19 cellular contexts compared by ENCODE assay signal in the genomic region with DNA sequence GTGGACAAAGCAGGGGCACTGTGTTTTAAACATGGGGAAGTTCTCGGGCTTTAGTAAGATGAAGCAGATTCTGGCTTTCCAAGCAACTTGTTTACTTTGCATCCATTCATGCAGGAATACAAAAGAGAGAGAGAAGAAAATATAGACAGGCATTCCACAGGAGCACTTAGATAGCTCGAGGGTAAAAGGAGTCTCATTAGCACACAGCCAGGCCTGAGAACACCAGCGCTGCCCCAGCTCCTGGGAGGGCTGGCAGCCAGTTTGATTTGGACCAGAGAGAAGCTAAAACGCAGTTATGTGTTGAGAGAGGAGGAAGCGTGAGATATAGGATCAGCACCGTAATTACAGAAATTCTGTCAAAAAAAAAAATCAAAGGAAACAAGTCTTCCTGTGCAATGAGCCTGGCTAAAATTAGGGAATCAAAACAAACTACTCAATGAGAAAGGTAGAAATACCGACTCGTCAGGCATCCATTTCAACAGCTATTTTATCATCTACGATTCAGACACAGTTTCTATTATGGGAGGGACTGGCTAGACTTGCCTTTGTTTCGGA.
DNase-seq lines count a peak whose midpoint lies in the region; ATAC-seq, FAIRE-seq and TF ChIP-seq lines count a peak whose summit lies in the region.
"Had no signal": no experiment of that assay in that cellular context is flagged by ENCODE, and none has a peak within 500 bp of the region (broad histone marks: within the 10 kb centered on the region; RNA-seq: fewer than 3 reads in every experiment).

No MANE protein-coding gene starts in this region.

- no peak for FAIRE-seq in keratinocyte (lab: Jason Lieb, UNC)
- FAIRE-seq: urothelium cell line had no signal

- no peaks in the 10 kb centered on the region for H3K27me3 Mint-ChIP-seq in central memory CD8-positive, alpha-beta T cell

- intact Hi-C loops in Right ventricle myocardium superior (cut with DNase I) (no loop called here), mucosa of descending colon (cut with DNase I, micrococcal nuclease) (no loop called here)

- peak overlapping the region; percentile 3 for H3K27ac Mint-ChIP-seq in central memory CD8-positive, alpha-beta T cell (ENCODE audit: low read depth)
- H3K27ac Mint-ChIP-seq: activated CD8-positive, alpha-beta T cell treated with anti-CD3 and anti-CD28 coated beads, Interleukin-2, amount 10 ng/mL, durations not matched to agents 7 days and 5 days had no signal

- H3K36me3 Mint-ChIP-seq in central memory CD8-positive, alpha-beta T cell (ENCODE audit: insufficient read depth), result peaks cover 42% of the 10 kb centered on the region

- H3K9me3 Mint-ChIP-seq in central memory CD8-positive, alpha-beta T cell, result no peaks in the 10 kb centered on the region

- dilution Hi-C loops in keratinocyte (cut with MboI; ENCODE audit: extremely low pct_ligation_motif_present, low sequenced_read_pairs), result no loop called here

- peaks cover 79% of the 10 kb centered on the region for H3K79me2 ChIP-seq in keratinocyte (ENCODE audit: control insufficient read depth, insufficient read depth, low read length)

- no peak for TF ChIP-seq CTCF in right atrium auricular region (IDR thresholded peaks at IDR 0.05)
- no peak for TF ChIP-seq CTCF in keratinocyte (optimal IDR thresholded peaks at IDR 0.05 in 1 of 3, IDR thresholded peaks at IDR 0.05 in 1 of 3, conservative IDR thresholded peaks at IDR 0.05 in 1 of 3; ENCODE audit: extremely low read depth in 1 of 3, insufficient read depth in 2 of 3, low read length in 3 of 3)
- TF ChIP-seq CTCF in mucosa of descending colon (IDR thresholded peaks at IDR 0.05), result no peak

- H3K27me3 ChIP-seq in right atrium auricular region (no peaks in the 10 kb centered on the region), keratinocyte (ENCODE audit: control insufficient read depth, extremely low read depth, insufficient read depth, low read length) (no peaks in the 10 kb centered on the region)

- no peaks in the 10 kb centered on the region for H3K9me3 ChIP-seq in right atrium auricular region
- H3K9me3 ChIP-seq in keratinocyte (ENCODE audit: control insufficient read depth, low read depth, low read length), result no peaks in the 10 kb centered on the region
- H3K9me3 ChIP-seq in mucosa of descending colon, result no peaks in the 10 kb centered on the region

- H3K36me3 ChIP-seq in right atrium auricular region (peaks cover 16% of the 10 kb centered on the region), keratinocyte (ENCODE audit: control insufficient read depth in 2 of 2, extremely low read depth in 1 of 2, insufficient read depth in 2 of 2, low read length in 2 of 2) (peaks cover 26 to 32% of the 10 kb centered on the region in 2 experiments), mucosa of descending colon (ENCODE audit: low read depth) (no peaks in the 10 kb centered on the region)

- H3K9me1 ChIP-seq in keratinocyte (ENCODE audit: control insufficient read depth, extremely low read depth, insufficient read depth, low read length), result no peaks in the 10 kb centered on the region

- no peak overlapping the region for H3K4me3 ChIP-seq in right atrium auricular region
- H3K4me3 ChIP-seq in keratinocyte (ENCODE audit: control insufficient read depth in 2 of 3, extremely low read depth in 1 of 3, insufficient read depth in 2 of 3, low read depth in 1 of 3, low read length in 3 of 3), result no peak overlapping the region
- H3K4me3 ChIP-seq in mucosa of descending colon, result no peak overlapping the region

- DNase-seq in Right ventricle myocardium superior (no peak), right atrium auricular region (ENCODE audit: low spot score) (no peak), keratinocyte (ENCODE audit: low read depth, low spot score) (no peak), iPS-NIHi11 (ENCODE audit: low spot score) (no peak), mucosa of descending colon (no peak), DMS153 treated with DMSO at 0.1 percent for 48 hours (lab: John Stamatoyannopoulos, UW; ENCODE audit: unreplicated experiment) (no peak), NCI-H1048 (lab: John Stamatoyannopoulos, UW) (no peak)
- DNase-seq in central memory CD8-positive, alpha-beta T cell (ENCODE audit: low spot score in 2 of 2), result no peak
- DNase-seq: ACHN; activated CD8-positive, alpha-beta T cell treated with anti-CD3 and anti-CD28 coated beads, Interleukin-2, amount 10 ng/mL, durations not matched to agents 7 days and 5 days; central memory CD4-positive, alpha-beta T cell; COR-L47; hippocampal formation; NCI-H1105 treated with DMSO at 0.1 percent for 48 hours; NCI-H226; stimulated activated CD4-positive, alpha-beta T cell treated with anti-CD3 and anti-CD28 coated beads, Interleukin-4, amount 100 ng/mL, for 4 hours; stimulated activated naive CD4-positive, alpha-beta T cell had no signal

- H3K4me1 ChIP-seq in right atrium auricular region, result peaks cover 0 to 22% of the 10 kb centered on the region in 2 donors
- H3K4me1 ChIP-seq in keratinocyte (ENCODE audit: control insufficient read depth, extremely low read depth, insufficient read depth, low read length), result peaks cover 21% of the 10 kb centered on the region
- no peaks in the 10 kb centered on the region for H3K4me1 ChIP-seq in mucosa of descending colon (ENCODE audit: low read depth)

- no peak overlapping the region for H2AFZ ChIP-seq in keratinocyte (ENCODE audit: control insufficient read depth, low read length)

- peak overlapping the region; percentile 30 for H3K4me2 ChIP-seq in keratinocyte (ENCODE audit: control insufficient read depth, extremely low read depth, insufficient read depth, low read depth, low read length)

- peaks cover 6% of the 10 kb centered on the region for H4K20me1 ChIP-seq in keratinocyte (ENCODE audit: control insufficient read depth, extremely low read depth, insufficient read depth, low read length)

- H3K4me3 Mint-ChIP-seq in central memory CD8-positive, alpha-beta T cell, result no peak overlapping the region
- H3K4me3 Mint-ChIP-seq: activated CD8-positive, alpha-beta T cell treated with anti-CD3 and anti-CD28 coated beads, Interleukin-2, amount 10 ng/mL, durations not matched to agents 7 days and 5 days had no signal

- no peak overlapping the region for H3K9ac ChIP-seq in keratinocyte (ENCODE audit: control insufficient read depth, extremely low read depth, insufficient read depth, low read length)

- H3K4me1 Mint-ChIP-seq in central memory CD8-positive, alpha-beta T cell, result peaks cover 10% of the 10 kb centered on the region

- peak; percentile 79 for ATAC-seq in Right ventricle myocardium superior (ENCODE audit: poor library complexity)
- no peak for ATAC-seq in central memory CD8-positive, alpha-beta T cell (replicated peaks; ENCODE audit: extremely low read depth, poor library complexity, severe bottlenecking)
- no peak for ATAC-seq in mucosa of descending colon
- ATAC-seq: activated CD8-positive, alpha-beta T cell treated with anti-CD3 and anti-CD28 coated beads, Interleukin-2, amount 10 ng/mL, durations not matched to agents 7 days and 5 days; SK-N-SH treated with all-trans-retinoic acid at 6 μM for 48 hours had no signal

- H3K27ac ChIP-seq in right atrium auricular region (no peak overlapping the region), keratinocyte (ENCODE audit: control insufficient read depth, insufficient read depth, low read length) (peak overlapping the region; percentile 33)
